ENCODE assay signal across 16 cellular contexts in genomic region chr10:122541541-122542002, GRCh38. TPM values are rescaled to one million over a fixed set of nuclear protein-coding genes. Genes with fewer than 3 reads are reported as not detected.
DNase-seq lines count a peak whose midpoint lies in the region; ATAC-seq and TF ChIP-seq lines count a peak whose summit lies in the region.
"Had no signal": no experiment of that assay in that cellular context is flagged by ENCODE, and none has a peak within 500 bp of the region (broad histone marks: within the 10 kb centered on the region; RNA-seq: fewer than 3 reads in every experiment).

No MANE protein-coding gene starts in this region.

- DNase-seq in A673 (ENCODE audit: low spot score) (peak; percentile 86), Karpas-422 (peak; percentile 62), left lobe of liver (ENCODE audit: low spot score) (no peak), inferior parietal cortex (ENCODE audit: extremely low spot score) (no peak), hepatocyte (ENCODE audit: low spot score) (no peak), NCI-H345 (lab: John Stamatoyannopoulos, UW) (no peak)
- peak; percentile 12 for DNase-seq in activated CD8-positive, alpha-beta T cell treated with anti-CD3 and anti-CD28 coated beads for 36 hours
- DNase-seq: activated B cell treated with CpG ODN at 0.5 μM for 24 hours, DMS53, NCI-H524 treated with DMSO at 0.1 percent for 48 hours, psoas muscle, SHP77 treated with DMSO at 0.1 percent for 48 hours had no signal

- POLR2A ChIA-PET in A673 (lab: Charles Lee; ENCODE audit: low non-redundant PET), result interaction anchor here (0.7 kb wide), 1 partner anchor 19 kb away, joined by 3 read pairs; no protein-coding TSS in a partner anchor
- POLR2A ChIA-PET in activated CD8-positive, alpha-beta T cell treated with anti-CD3 and anti-CD28 coated beads for 36 hours (lab: Charles Lee), result no interaction called here

- BruUV-seq in A673 (replicated peaks; lab: Mats Ljungman, UMichigan), result no TSS peak

- H3K4me3 ChIP-seq in A673 (ENCODE audit: low read depth, low read length, poor library complexity, severe bottlenecking) (no peak overlapping the region), Karpas-422 (ENCODE audit: low read length) (no peak overlapping the region), hepatocyte (no peak overlapping the region)
- H3K4me3 ChIP-seq: cardiac muscle cell, GM12878, psoas muscle had no signal

- H3K27ac ChIP-seq in A673 (ENCODE audit: low read depth, low read length, poor library complexity, severe bottlenecking) (peak overlapping the region; percentile 49), Karpas-422 (ENCODE audit: low read length) (no peak overlapping the region), hepatocyte (no peak overlapping the region)
- H3K27ac ChIP-seq: cardiac muscle cell, psoas muscle had no signal

- CTCF ChIA-PET in A673 (lab: Charles Lee), result no interaction called here
- CTCF ChIA-PET in activated CD8-positive, alpha-beta T cell treated with anti-CD3 and anti-CD28 coated beads for 36 hours (lab: Charles Lee), result interaction anchor here (1.2 kb wide), 1 partner anchor 24 kb away, joined by 4 read pairs; no protein-coding TSS in a partner anchor

- H3K9me2 ChIP-seq in Karpas-422 (replicated peaks; ENCODE audit: insufficient read depth, low read length) (no peaks in the 10 kb centered on the region), hepatocyte (replicated peaks; ENCODE audit: insufficient read depth) (no peaks in the 10 kb centered on the region)

- no peak overlapping the region for H3K4me3 Mint-ChIP-seq in activated CD8-positive, alpha-beta T cell treated with anti-CD3 and anti-CD28 coated beads for 36 hours
- H3K4me3 Mint-ChIP-seq: activated B cell treated with CpG ODN at 0.5 μM for 24 hours had no signal

- no peaks in the 10 kb centered on the region for H3K27me3 Mint-ChIP-seq in activated CD8-positive, alpha-beta T cell treated with anti-CD3 and anti-CD28 coated beads for 36 hours

- H3K4me1 Mint-ChIP-seq in activated CD8-positive, alpha-beta T cell treated with anti-CD3 and anti-CD28 coated beads for 36 hours (ENCODE audit: low read depth), result peaks cover 15% of the 10 kb centered on the region
- H3K4me1 Mint-ChIP-seq: activated B cell treated with CpG ODN at 0.5 μM for 24 hours had no signal

- ATAC-seq in activated CD8-positive, alpha-beta T cell treated with anti-CD3 and anti-CD28 coated beads for 36 hours, result peak; percentile 86
- ATAC-seq in left lobe of liver, result peak; percentile 85
- no peak for ATAC-seq in GM18505 (IDR thresholded peaks at IDR 0.05; ENCODE audit: unreplicated experiment)
- ATAC-seq: GM12878, psoas muscle had no signal

- no peaks in the 10 kb centered on the region for H3K36me3 ChIP-seq in A673 (ENCODE audit: insufficient read depth, low read length, poor library complexity, severe bottlenecking)
- no peaks in the 10 kb centered on the region for H3K36me3 ChIP-seq in Karpas-422 (ENCODE audit: insufficient read depth, low read length)
- H3K36me3 ChIP-seq in hepatocyte (replicated peaks; ENCODE audit: insufficient read depth, low read depth), result no peaks in the 10 kb centered on the region
- H3K36me3 ChIP-seq: cardiac muscle cell had no signal

- intact Hi-C loops in A673 (cut with micrococcal nuclease; ENCODE audit: unreplicated experiment), result no loop called here
- intact Hi-C loops in activated CD8-positive, alpha-beta T cell treated with anti-CD3 and anti-CD28 coated beads for 36 hours (cut with micrococcal nuclease), result no loop called here

- H3K27ac Mint-ChIP-seq in activated CD8-positive, alpha-beta T cell treated with anti-CD3 and anti-CD28 coated beads for 36 hours, result no peak overlapping the region
- H3K27ac Mint-ChIP-seq: activated B cell treated with CpG ODN at 0.5 μM for 24 hours had no signal

- no peak overlapping the region for H2AFZ ChIP-seq in Karpas-422 (ENCODE audit: low read length)
- no peak overlapping the region for H2AFZ ChIP-seq in hepatocyte

- no peak for TF ChIP-seq CTCF in A673 (conservative IDR thresholded peaks at IDR 0.05; ENCODE audit: low read depth, low read length)
- no peak for TF ChIP-seq CTCF in activated CD8-positive, alpha-beta T cell treated with anti-CD3 and anti-CD28 coated beads for 36 hours (IDR thresholded peaks at IDR 0.05)
- no peak for TF ChIP-seq CTCF in hepatocyte (IDR thresholded peaks at IDR 0.05; ENCODE audit: poor library complexity)

- 61% methylated on average over 4 of the region's 4 CpGs for WGBS in hepatocyte (ENCODE audit: low lambda C conversion rate, missing lambda C conversion rate)

- H4K20me1 ChIP-seq in Karpas-422 (ENCODE audit: insufficient read depth, low read depth, low read length), result no peaks in the 10 kb centered on the region
- no peaks in the 10 kb centered on the region for H4K20me1 ChIP-seq in hepatocyte (ENCODE audit: insufficient read depth, poor library complexity, severe bottlenecking)

- H3K27me3 ChIP-seq in A673 (replicated peaks; ENCODE audit: insufficient read depth, low read depth, low read length, poor library complexity) (peaks cover 4% of the 10 kb centered on the region), Karpas-422 (ENCODE audit: low read length) (no peaks in the 10 kb centered on the region), hepatocyte (no peaks in the 10 kb centered on the region)
- H3K27me3 ChIP-seq: cardiac muscle cell had no signal

- H3K9me3 ChIP-seq in A673 (ENCODE audit: low read depth, low read length, poor library complexity, severe bottlenecking), result no peaks in the 10 kb centered on the region
- no peaks in the 10 kb centered on the region for H3K9me3 ChIP-seq in Karpas-422 (ENCODE audit: low read length)
- no peaks in the 10 kb centered on the region for H3K9me3 ChIP-seq in hepatocyte (ENCODE audit: low read depth)

- H3K4me2 ChIP-seq in Karpas-422 (ENCODE audit: low read depth, low read length, poor library complexity, severe bottlenecking) (no peak overlapping the region), hepatocyte (no peak overlapping the region)

- no peak overlapping the region for H3K9ac ChIP-seq in Karpas-422 (ENCODE audit: low read length)

- peaks cover 14% of the 10 kb centered on the region for H3K4me1 ChIP-seq in A673 (ENCODE audit: insufficient read depth, low read length, poor library complexity, severe bottlenecking)
- peaks cover 8% of the 10 kb centered on the region for H3K4me1 ChIP-seq in Karpas-422 (ENCODE audit: low read length)
- H3K4me1 ChIP-seq in hepatocyte (ENCODE audit: insufficient read depth), result peaks cover 4% of the 10 kb centered on the region
- H3K4me1 ChIP-seq: psoas muscle had no signal

- no peaks in the 10 kb centered on the region for H3K36me3 Mint-ChIP-seq in activated CD8-positive, alpha-beta T cell treated with anti-CD3 and anti-CD28 coated beads for 36 hours (ENCODE audit: low read depth)

- no peaks in the 10 kb centered on the region for H3K9me3 Mint-ChIP-seq in activated CD8-positive, alpha-beta T cell treated with anti-CD3 and anti-CD28 coated beads for 36 hours

- no peak for TF ChIP-seq POLR2A in GM18505 (IDR thresholded peaks at IDR 0.05; ENCODE audit: borderline replicate concordance, extremely low read depth, insufficient read depth, insufficient read length)

- H3K79me2 ChIP-seq in Karpas-422 (ENCODE audit: low read length) (no peaks in the 10 kb centered on the region), hepatocyte (no peaks in the 10 kb centered on the region)

RNA-seq across cellular contexts. Expression of gene DMBT1, which starts 19.0 kb away (rescaled TPM):
- total RNA-seq in A673 (2021), result not detected in 2 replicates
- not detected in 2 replicates for total RNA-seq in Karpas-422 (2014; rRNA removed; shearing (Covaris generic); ENCODE audit: low replicate concordance)
- total RNA-seq in activated CD8-positive, alpha-beta T cell treated with anti-CD3 and anti-CD28 coated beads for 36 hours, result not detected
- 0.15 TPM for total RNA-seq in left lobe of liver
- total RNA-seq in hepatocyte, result 1.5 and 1.6 TPM in 2 replicates
- polyA plus RNA-seq in hepatocyte, result 0.88 TPM in 1 of 2 replicates, not detected in the other
- total RNA-seq: activated B cell treated with CpG ODN at 0.5 μM for 24 hours, cardiac muscle cell, epithelial cell of proximal tubule had no signal
- polyA plus RNA-seq: cardiac muscle cell had no signal

Comparison
In these comparisons a context has a peak if more than half of its experiments do, and no peak if none do; other contexts are left out.
1. DNase-seq: peak in A673 (single experiment), Karpas-422 (single experiment) and activated CD8-positive, alpha-beta T cell treated with anti-CD3 and anti-CD28 coated beads for 36 hours (single experiment); none in left lobe of liver (single experiment), inferior parietal cortex (single experiment), hepatocyte (single experiment) and NCI-H345 (single experiment).